ENCODE assay signal across 10 cellular contexts in the genomic region with DNA sequence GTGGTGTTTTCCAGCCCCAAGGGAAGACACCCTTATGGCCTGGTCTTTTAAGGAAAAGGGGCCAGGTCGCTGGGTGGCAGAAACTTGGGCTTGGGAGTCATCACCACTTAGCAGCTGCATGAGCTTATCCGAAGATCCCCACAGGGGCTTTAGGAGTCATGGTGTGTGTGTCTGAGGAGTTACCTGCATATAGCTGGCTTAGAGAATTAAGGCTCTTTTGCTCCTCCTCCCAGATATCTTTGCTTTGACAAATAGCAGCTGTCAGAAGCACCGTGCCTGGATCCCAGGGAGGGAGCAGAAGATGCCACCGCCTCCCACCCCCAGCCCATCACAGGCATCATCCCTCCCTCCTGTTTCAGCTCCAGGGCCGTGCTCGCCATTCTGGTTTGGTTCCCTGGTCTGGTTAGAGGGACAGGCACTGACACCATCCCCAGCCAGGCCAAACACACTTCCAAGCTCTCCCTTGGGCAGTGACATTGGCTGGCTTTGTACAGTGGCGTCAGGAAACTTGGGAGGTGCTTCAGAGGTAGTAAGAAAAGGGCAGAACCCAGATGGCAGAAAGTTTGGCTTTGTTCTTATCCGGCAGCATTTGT. TPM values are rescaled to one million over a fixed set of nuclear protein-coding genes. Genes with fewer than 3 reads are reported as not detected.
DNase-seq lines count a peak whose midpoint lies in the region; ATAC-seq and TF ChIP-seq lines count a peak whose summit lies in the region.
"Had no signal": no experiment of that assay in that cellular context is flagged by ENCODE, and none has a peak within 500 bp of the region (broad histone marks: within the 10 kb centered on the region; RNA-seq: fewer than 3 reads in every experiment).

No MANE protein-coding gene starts in this region.

- no peak for DNase-seq in T-helper 2 cell treated with Interferon-gamma antibody and Interleukin-4, amounts not matched to agents 5 μg/mL and 100 μg/mL, for 36 hours (ENCODE audit: low spot score)
- no peak for DNase-seq in T-helper 2 cell
- DNase-seq in OCI-LY7 (ENCODE audit: low spot score) = no peak
- DNase-seq in foreskin keratinocyte = no peak
- no peak for DNase-seq in stimulated activated effector memory CD8-positive, alpha-beta T cell treated with anti-CD3 and anti-CD28 coated beads, Interleukin-12 subunit alpha, Interleukin-12 subunit beta, amount 100 ng/mL, for 72 hours (ENCODE audit: low spot score in 2 of 2)
- no peak for DNase-seq in GM19238 (ENCODE audit: insufficient read length, low spot score)
- DNase-seq in NCI-H2107 treated with DMSO at 0.1 percent for 48 hours (lab: John Stamatoyannopoulos, UW; ENCODE audit: unreplicated experiment) = no peak

- H3K4me3 ChIP-seq in OCI-LY7 (ENCODE audit: low read depth, low read length, poor library complexity, severe bottlenecking) = no peak overlapping the region
- H3K4me3 ChIP-seq: mucosa of descending colon had no signal

- no peak overlapping the region for H2AFZ ChIP-seq in OCI-LY7 (ENCODE audit: low read length)

- peak overlapping the region; percentile 68 for H3K4me3 Mint-ChIP-seq in T-helper 2 cell treated with Interferon-gamma antibody and Interleukin-4, amounts not matched to agents 5 μg/mL and 100 μg/mL, for 36 hours
- H3K4me3 Mint-ChIP-seq in stimulated activated effector memory CD8-positive, alpha-beta T cell treated with anti-CD3 and anti-CD28 coated beads, Interleukin-12 subunit alpha, Interleukin-12 subunit beta, amount 100 ng/mL, for 72 hours = peak overlapping the region; percentile 60
- H3K4me3 Mint-ChIP-seq: stimulated activated memory B cell treated with anti-CD40 and anti-IgM and Interleukin-4, amounts not matched to agents 10 μg/mL and 1 μg/mL and 100 μg/mL, for 72 hours had no signal

- peaks cover 39% of the 10 kb centered on the region for H3K4me1 Mint-ChIP-seq in T-helper 2 cell treated with Interferon-gamma antibody and Interleukin-4, amounts not matched to agents 5 μg/mL and 100 μg/mL, for 36 hours (ENCODE audit: low read depth)
- H3K4me1 Mint-ChIP-seq in stimulated activated effector memory CD8-positive, alpha-beta T cell treated with anti-CD3 and anti-CD28 coated beads, Interleukin-12 subunit alpha, Interleukin-12 subunit beta, amount 100 ng/mL, for 72 hours = peaks cover 60% of the 10 kb centered on the region

- CTCF ChIA-PET in OCI-LY7 (lab: Charles Lee; ENCODE audit: unreplicated experiment) = interaction anchor here (0.7 kb wide), 1 partner anchor 25 kb away, joined by 23 read pairs; no protein-coding TSS in a partner anchor

- no peaks in the 10 kb centered on the region for H3K27me3 ChIP-seq in foreskin keratinocyte

- H3K36me3 Mint-ChIP-seq in T-helper 2 cell treated with Interferon-gamma antibody and Interleukin-4, amounts not matched to agents 5 μg/mL and 100 μg/mL, for 36 hours (ENCODE audit: low read depth) = peaks cover 5% of the 10 kb centered on the region
- peaks cover 4% of the 10 kb centered on the region for H3K36me3 Mint-ChIP-seq in stimulated activated effector memory CD8-positive, alpha-beta T cell treated with anti-CD3 and anti-CD28 coated beads, Interleukin-12 subunit alpha, Interleukin-12 subunit beta, amount 100 ng/mL, for 72 hours
- H3K36me3 Mint-ChIP-seq: stimulated activated memory B cell treated with anti-CD40 and anti-IgM and Interleukin-4, amounts not matched to agents 10 μg/mL and 1 μg/mL and 100 μg/mL, for 72 hours had no signal

- H4K20me1 ChIP-seq in OCI-LY7 (ENCODE audit: insufficient read depth, low read length) = no peaks in the 10 kb centered on the region

- BruUV-seq in OCI-LY7 (replicated peaks; lab: Mats Ljungman, UMichigan) = no TSS peak

- H3K9me3 Mint-ChIP-seq in T-helper 2 cell treated with Interferon-gamma antibody and Interleukin-4, amounts not matched to agents 5 μg/mL and 100 μg/mL, for 36 hours = peaks cover 3% of the 10 kb centered on the region
- H3K9me3 Mint-ChIP-seq in stimulated activated effector memory CD8-positive, alpha-beta T cell treated with anti-CD3 and anti-CD28 coated beads, Interleukin-12 subunit alpha, Interleukin-12 subunit beta, amount 100 ng/mL, for 72 hours = peaks cover 3% of the 10 kb centered on the region

- H3K9me2 ChIP-seq in OCI-LY7 (ENCODE audit: insufficient read depth, low read length) = no peaks in the 10 kb centered on the region

- H3K4me1 ChIP-seq in OCI-LY7 (ENCODE audit: insufficient read depth, low read length, poor library complexity, severe bottlenecking) (peaks cover 24% of the 10 kb centered on the region), foreskin keratinocyte (peaks cover 17% of the 10 kb centered on the region)

- TF ChIP-seq CTCF in OCI-LY7 (conservative IDR thresholded peaks at IDR 0.05; ENCODE audit: low read length) (no peak), foreskin keratinocyte (conservative IDR thresholded peaks at IDR 0.05) (no peak)

- ATAC-seq in foreskin keratinocyte (peak; percentile 41), HG03039 (IDR thresholded peaks at IDR 0.05; ENCODE audit: unreplicated experiment) (no peak)
- ATAC-seq in stimulated activated effector memory CD8-positive, alpha-beta T cell treated with anti-CD3 and anti-CD28 coated beads, Interleukin-12 subunit alpha, Interleukin-12 subunit beta, amount 100 ng/mL, for 72 hours = no peak

- H3K27ac Mint-ChIP-seq in T-helper 2 cell treated with Interferon-gamma antibody and Interleukin-4, amounts not matched to agents 5 μg/mL and 100 μg/mL, for 36 hours = peak overlapping the region; percentile 88
- peak overlapping the region; percentile 92 for H3K27ac Mint-ChIP-seq in stimulated activated effector memory CD8-positive, alpha-beta T cell treated with anti-CD3 and anti-CD28 coated beads, Interleukin-12 subunit alpha, Interleukin-12 subunit beta, amount 100 ng/mL, for 72 hours
- H3K27ac Mint-ChIP-seq: stimulated activated memory B cell treated with anti-CD40 and anti-IgM and Interleukin-4, amounts not matched to agents 10 μg/mL and 1 μg/mL and 100 μg/mL, for 72 hours had no signal

- no peaks in the 10 kb centered on the region for H3K27me3 Mint-ChIP-seq in T-helper 2 cell treated with Interferon-gamma antibody and Interleukin-4, amounts not matched to agents 5 μg/mL and 100 μg/mL, for 36 hours (ENCODE audit: low read depth)

- H3K4me2 ChIP-seq in OCI-LY7 (ENCODE audit: low read length) = 0 out of 2 replicates have a peak overlapping the region, but pooled peaks have one; percentile 42

- POLR2A ChIA-PET in OCI-LY7 (lab: Charles Lee) = interaction anchor here (0.7 to 1.2 kb wide), 4 partner anchors 9 to 13 kb away, joined by 3 to 5 read pairs (median 3); no protein-coding TSS in a partner anchor

- H3K27ac ChIP-seq in OCI-LY7 (ENCODE audit: low read depth, low read length, poor library complexity, severe bottlenecking) (no peak overlapping the region), foreskin keratinocyte (no peak overlapping the region)

- no peaks in the 10 kb centered on the region for H3K36me3 ChIP-seq in OCI-LY7 (ENCODE audit: insufficient read depth, low read length)

- H3K79me2 ChIP-seq in OCI-LY7 (ENCODE audit: insufficient read depth, low read depth, low read length) = no peaks in the 10 kb centered on the region

- no peaks in the 10 kb centered on the region for H3K9me3 ChIP-seq in OCI-LY7 (ENCODE audit: low read length)
- H3K9me3 ChIP-seq: mucosa of descending colon had no signal

- intact Hi-C loops in OCI-LY7 (cut with micrococcal nuclease; ENCODE audit: unreplicated experiment) = no loop called here

RNA-seq across cellular contexts. Expression of a gene that starts 17.4 kb away (rescaled TPM):
- 0.09 and 0.67 TPM in 2 replicates for total RNA-seq in OCI-LY7 (2014; rRNA removed; shearing (Covaris generic))
- 0.48 and 0.83 TPM in 2 replicates for total RNA-seq in OCI-LY7 (2022)
- 0.48 and 0.49 TPM in 2 replicates for total RNA-seq in foreskin keratinocyte
- 0.45 and 0.50 TPM in 2 replicates for polyA plus RNA-seq in foreskin keratinocyte

RNA-seq across cellular contexts. Expression of a gene that starts 49.2 kb away (rescaled TPM):
- 17.3 and 25.0 TPM in 2 replicates for total RNA-seq in OCI-LY7 (2014; rRNA removed; shearing (Covaris generic))
- total RNA-seq in OCI-LY7 (2022) (23.0 and 23.9 TPM in 2 replicates), foreskin keratinocyte (12.9 and 15.5 TPM in 2 replicates)
- 2.7 and 4.3 TPM in 2 replicates for polyA plus RNA-seq in foreskin keratinocyte
